Comparison of ENCODE assay signal across 1 cellular context in genomic region chr19:51719251-51719901, GRCh38.
A peak's percentile ranks its signal among the peaks of the same experiment; 100 is the strongest.
TF ChIP-seq lines count a peak whose summit lies in the region.

No MANE protein-coding gene starts in this region.

TF ChIP-seq in K562, 482 proteins besides CTCF, POLR2A, EP300 and RAD21:
- TF ChIP-seq UBTF (IDR thresholded peaks at IDR 0.05; ENCODE audit: borderline replicate concordance in 1 of 2, low read depth in 2 of 2, low read length in 2 of 2): no peak
- TF ChIP-seq, protein P1, sequence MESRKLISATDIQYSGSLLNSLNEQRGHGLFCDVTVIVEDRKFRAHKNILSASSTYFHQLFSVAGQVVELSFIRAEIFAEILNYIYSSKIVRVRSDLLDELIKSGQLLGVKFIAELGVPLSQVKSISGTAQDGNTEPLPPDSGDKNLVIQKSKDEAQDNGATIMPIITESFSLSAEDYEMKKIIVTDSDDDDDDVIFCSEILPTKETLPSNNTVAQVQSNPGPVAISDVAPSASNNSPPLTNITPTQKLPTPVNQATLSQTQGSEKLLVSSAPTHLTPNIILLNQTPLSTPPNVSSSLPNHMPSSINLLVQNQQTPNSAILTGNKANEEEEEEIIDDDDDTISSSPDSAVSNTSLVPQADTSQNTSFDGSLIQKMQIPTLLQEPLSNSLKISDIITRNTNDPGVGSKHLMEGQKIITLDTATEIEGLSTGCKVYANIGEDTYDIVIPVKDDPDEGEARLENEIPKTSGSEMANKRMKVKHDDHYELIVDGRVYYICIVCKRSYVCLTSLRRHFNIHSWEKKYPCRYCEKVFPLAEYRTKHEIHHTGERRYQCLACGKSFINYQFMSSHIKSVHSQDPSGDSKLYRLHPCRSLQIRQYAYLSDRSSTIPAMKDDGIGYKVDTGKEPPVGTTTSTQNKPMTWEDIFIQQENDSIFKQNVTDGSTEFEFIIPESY (CRISPR knock-in tag; IDR thresholded peaks at IDR 0.05): peak; percentile 90
TF ChIP-seq in K562: peak in this region for 1.
